In the genomic region with DNA sequence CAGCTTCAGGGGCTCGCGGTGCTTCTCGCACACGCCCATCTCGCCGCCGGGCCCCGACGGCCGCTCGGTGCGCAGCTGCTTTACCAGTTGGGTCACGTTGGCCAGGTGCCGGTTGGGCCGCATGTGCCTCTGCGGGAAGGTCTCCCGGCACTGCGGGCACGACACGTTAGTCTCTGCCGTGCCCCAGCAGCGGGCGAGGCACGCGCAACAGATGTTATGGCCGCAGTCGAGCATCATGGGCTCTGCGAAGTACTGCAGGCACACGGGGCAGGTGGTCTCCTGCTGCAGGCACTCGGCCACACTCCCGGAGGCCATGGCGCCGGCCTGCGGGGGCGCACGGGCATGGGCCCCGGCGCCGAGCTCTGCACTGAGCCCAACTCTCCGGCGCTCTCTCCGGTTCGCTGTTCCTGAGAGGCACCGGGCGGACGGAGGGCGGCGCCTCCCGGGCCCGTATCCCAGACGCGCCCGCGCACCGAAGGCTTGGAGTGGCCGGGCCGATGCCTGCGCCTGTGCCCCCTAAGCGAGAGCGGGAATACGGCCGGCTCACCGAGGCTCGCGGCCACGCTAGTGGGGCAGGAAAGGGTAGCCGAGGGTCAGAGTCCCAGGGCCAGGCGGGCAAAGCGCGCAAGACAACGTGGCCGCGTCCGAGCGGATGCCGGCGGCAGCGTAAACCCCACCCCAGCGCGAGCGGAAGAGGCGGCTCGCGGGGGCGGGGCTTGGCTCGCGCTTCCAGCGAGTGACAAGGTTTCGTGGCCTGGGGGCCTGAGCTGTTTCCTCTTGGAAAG, we compare ENCODE assay signal across 1 cellular context.
TF ChIP-seq lines count a peak whose summit lies in the region.

A gene with protein sequence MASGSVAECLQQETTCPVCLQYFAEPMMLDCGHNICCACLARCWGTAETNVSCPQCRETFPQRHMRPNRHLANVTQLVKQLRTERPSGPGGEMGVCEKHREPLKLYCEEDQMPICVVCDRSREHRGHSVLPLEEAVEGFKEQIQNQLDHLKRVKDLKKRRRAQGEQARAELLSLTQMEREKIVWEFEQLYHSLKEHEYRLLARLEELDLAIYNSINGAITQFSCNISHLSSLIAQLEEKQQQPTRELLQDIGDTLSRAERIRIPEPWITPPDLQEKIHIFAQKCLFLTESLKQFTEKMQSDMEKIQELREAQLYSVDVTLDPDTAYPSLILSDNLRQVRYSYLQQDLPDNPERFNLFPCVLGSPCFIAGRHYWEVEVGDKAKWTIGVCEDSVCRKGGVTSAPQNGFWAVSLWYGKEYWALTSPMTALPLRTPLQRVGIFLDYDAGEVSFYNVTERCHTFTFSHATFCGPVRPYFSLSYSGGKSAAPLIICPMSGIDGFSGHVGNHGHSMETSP (minus strand): TSS at position 668 of the 785 bp plus-strand sequence. CDS start 353 bp downstream, at position 315.

TF ChIP-seq in HepG2, 621 proteins besides CTCF, POLR2A, EP300 and RAD21 (continued from another document and continues in another):
- TF ChIP-seq, protein P1, sequence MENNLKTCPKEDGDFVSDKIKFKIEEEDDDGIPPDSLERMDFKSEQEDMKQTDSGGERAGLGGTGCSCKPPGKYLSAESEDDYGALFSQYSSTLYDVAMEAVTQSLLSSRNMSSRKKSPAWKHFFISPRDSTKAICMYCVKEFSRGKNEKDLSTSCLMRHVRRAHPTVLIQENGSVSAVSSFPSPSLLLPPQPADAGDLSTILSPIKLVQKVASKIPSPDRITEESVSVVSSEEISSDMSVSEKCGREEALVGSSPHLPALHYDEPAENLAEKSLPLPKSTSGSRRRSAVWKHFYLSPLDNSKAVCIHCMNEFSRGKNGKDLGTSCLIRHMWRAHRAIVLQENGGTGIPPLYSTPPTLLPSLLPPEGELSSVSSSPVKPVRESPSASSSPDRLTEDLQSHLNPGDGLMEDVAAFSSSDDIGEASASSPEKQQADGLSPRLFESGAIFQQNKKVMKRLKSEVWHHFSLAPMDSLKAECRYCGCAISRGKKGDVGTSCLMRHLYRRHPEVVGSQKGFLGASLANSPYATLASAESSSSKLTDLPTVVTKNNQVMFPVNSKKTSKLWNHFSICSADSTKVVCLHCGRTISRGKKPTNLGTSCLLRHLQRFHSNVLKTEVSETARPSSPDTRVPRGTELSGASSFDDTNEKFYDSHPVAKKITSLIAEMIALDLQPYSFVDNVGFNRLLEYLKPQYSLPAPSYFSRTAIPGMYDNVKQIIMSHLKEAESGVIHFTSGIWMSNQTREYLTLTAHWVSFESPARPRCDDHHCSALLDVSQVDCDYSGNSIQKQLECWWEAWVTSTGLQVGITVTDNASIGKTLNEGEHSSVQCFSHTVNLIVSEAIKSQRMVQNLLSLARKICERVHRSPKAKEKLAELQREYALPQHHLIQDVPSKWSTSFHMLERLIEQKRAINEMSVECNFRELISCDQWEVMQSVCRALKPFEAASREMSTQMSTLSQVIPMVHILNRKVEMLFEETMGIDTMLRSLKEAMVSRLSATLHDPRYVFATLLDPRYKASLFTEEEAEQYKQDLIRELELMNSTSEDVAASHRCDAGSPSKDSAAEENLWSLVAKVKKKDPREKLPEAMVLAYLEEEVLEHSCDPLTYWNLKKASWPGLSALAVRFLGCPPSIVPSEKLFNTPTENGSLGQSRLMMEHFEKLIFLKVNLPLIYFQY (CRISPR knock-in tag; IDR thresholded peaks at IDR 0.05; ENCODE audit: borderline replicate concordance) = no peak; the same call in 1 of the 2 replicates
- peak; percentile 97; the same call in 1 of the 2 replicates for TF ChIP-seq ZNF234 (CRISPR knock-in tag; conservative IDR thresholded peaks at IDR 0.05)
- TF ChIP-seq THYN1 (CRISPR knock-in tag; IDR thresholded peaks at IDR 0.05; ENCODE audit: borderline replicate concordance, low read depth) = no peak
- TF ChIP-seq CEBPB (IDR thresholded peaks at IDR 0.05; ENCODE audit: borderline replicate concordance, low read depth, low read length) = no peak
- TF ChIP-seq, protein P2, sequence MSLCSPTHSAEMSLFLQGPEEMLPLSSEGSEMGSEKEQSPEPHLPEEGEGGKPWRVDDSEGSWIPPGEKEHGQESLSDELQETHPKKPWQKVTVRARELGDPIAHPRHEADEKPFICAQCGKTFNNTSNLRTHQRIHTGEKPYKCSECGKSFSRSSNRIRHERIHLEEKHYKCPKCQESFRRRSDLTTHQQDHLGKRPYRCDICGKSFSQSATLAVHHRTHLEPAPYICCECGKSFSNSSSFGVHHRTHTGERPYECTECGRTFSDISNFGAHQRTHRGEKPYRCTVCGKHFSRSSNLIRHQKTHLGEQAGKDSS (CRISPR knock-in tag; IDR thresholded peaks at IDR 0.05; ENCODE audit: borderline replicate concordance, low read depth) = no peak; the same call in 1 of the 2 replicates
- TF ChIP-seq MXI1 (IDR thresholded peaks at IDR 0.05; ENCODE audit: borderline replicate concordance, low read depth, low read length) = peak; percentile 94; the same call in 1 of the 3 replicates
- TF ChIP-seq, protein P3, sequence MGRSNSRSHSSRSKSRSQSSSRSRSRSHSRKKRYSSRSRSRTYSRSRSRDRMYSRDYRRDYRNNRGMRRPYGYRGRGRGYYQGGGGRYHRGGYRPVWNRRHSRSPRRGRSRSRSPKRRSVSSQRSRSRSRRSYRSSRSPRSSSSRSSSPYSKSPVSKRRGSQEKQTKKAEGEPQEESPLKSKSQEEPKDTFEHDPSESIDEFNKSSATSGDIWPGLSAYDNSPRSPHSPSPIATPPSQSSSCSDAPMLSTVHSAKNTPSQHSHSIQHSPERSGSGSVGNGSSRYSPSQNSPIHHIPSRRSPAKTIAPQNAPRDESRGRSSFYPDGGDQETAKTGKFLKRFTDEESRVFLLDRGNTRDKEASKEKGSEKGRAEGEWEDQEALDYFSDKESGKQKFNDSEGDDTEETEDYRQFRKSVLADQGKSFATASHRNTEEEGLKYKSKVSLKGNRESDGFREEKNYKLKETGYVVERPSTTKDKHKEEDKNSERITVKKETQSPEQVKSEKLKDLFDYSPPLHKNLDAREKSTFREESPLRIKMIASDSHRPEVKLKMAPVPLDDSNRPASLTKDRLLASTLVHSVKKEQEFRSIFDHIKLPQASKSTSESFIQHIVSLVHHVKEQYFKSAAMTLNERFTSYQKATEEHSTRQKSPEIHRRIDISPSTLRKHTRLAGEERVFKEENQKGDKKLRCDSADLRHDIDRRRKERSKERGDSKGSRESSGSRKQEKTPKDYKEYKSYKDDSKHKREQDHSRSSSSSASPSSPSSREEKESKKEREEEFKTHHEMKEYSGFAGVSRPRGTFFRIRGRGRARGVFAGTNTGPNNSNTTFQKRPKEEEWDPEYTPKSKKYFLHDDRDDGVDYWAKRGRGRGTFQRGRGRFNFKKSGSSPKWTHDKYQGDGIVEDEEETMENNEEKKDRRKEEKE (IDR thresholded peaks at IDR 0.05) = no peak
- no peak for TF ChIP-seq ZNF577 (CRISPR knock-in tag; IDR thresholded peaks at IDR 0.05; ENCODE audit: borderline replicate concordance, low read depth)
- 0 out of 2 replicates have a peak, but pooled peaks have one; percentile 14 for TF ChIP-seq ZBTB21 (CRISPR knock-in tag; IDR thresholded peaks at IDR 0.05)
- TF ChIP-seq ZBTB3 (CRISPR knock-in tag; IDR thresholded peaks at IDR 0.05; ENCODE audit: borderline replicate concordance, low read depth) = 0 out of 2 replicates have a peak, but pooled peaks have one; percentile 53
- TF ChIP-seq JARID2 (CRISPR knock-in tag; IDR thresholded peaks at IDR 0.05; ENCODE audit: insufficient replicate concordance) = no peak
- TF ChIP-seq TRIM24 (CRISPR knock-in tag; IDR thresholded peaks at IDR 0.05) = no peak
- no peak; the same call in 1 of the 2 replicates for TF ChIP-seq STAT5B (CRISPR knock-in tag; IDR thresholded peaks at IDR 0.05)
- no peak; the same call in 1 of the 2 replicates for TF ChIP-seq ARNTL (CRISPR knock-in tag; IDR thresholded peaks at IDR 0.05)
- peak; percentile 18; the same call in 1 of the 2 replicates for TF ChIP-seq ZNF160 (CRISPR knock-in tag; IDR thresholded peaks at IDR 0.05)
- TF ChIP-seq ZNF543 (CRISPR knock-in tag; IDR thresholded peaks at IDR 0.05) = peak; percentile 91; the same call in 1 of the 2 replicates
- TF ChIP-seq RFX1 (IDR thresholded peaks at IDR 0.05) = no peak
- TF ChIP-seq, protein P4, sequence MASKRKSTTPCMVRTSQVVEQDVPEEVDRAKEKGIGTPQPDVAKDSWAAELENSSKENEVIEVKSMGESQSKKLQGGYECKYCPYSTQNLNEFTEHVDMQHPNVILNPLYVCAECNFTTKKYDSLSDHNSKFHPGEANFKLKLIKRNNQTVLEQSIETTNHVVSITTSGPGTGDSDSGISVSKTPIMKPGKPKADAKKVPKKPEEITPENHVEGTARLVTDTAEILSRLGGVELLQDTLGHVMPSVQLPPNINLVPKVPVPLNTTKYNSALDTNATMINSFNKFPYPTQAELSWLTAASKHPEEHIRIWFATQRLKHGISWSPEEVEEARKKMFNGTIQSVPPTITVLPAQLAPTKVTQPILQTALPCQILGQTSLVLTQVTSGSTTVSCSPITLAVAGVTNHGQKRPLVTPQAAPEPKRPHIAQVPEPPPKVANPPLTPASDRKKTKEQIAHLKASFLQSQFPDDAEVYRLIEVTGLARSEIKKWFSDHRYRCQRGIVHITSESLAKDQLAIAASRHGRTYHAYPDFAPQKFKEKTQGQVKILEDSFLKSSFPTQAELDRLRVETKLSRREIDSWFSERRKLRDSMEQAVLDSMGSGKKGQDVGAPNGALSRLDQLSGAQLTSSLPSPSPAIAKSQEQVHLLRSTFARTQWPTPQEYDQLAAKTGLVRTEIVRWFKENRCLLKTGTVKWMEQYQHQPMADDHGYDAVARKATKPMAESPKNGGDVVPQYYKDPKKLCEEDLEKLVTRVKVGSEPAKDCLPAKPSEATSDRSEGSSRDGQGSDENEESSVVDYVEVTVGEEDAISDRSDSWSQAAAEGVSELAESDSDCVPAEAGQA (IDR thresholded peaks at IDR 0.05; ENCODE audit: low read depth) = peak; percentile 63; the same call in 1 of the 2 replicates
- TF ChIP-seq, protein P4 (CRISPR knock-in tag; IDR thresholded peaks at IDR 0.05; ENCODE audit: borderline replicate concordance) = no peak; the same call in 1 of the 2 replicates
- TF ChIP-seq ZSCAN29 (CRISPR knock-in tag; conservative IDR thresholded peaks at IDR 0.05) = no peak; the same call in 1 of the 2 replicates
- TF ChIP-seq CENPX (CRISPR knock-in tag; IDR thresholded peaks at IDR 0.05) = no peak
- peak; percentile 75; the same call in 1 of the 2 replicates for TF ChIP-seq ZNF564 (CRISPR knock-in tag; IDR thresholded peaks at IDR 0.05)
- TF ChIP-seq ZNF337 (CRISPR knock-in tag; IDR thresholded peaks at IDR 0.05; ENCODE audit: borderline replicate concordance, low read depth) = peak; percentile 96; the same call in 1 of the 2 replicates
- peak; percentile 4; the same call in 1 of the 2 replicates for TF ChIP-seq ZSCAN30 (CRISPR knock-in tag; IDR thresholded peaks at IDR 0.05)
- TF ChIP-seq ZFP82 (CRISPR knock-in tag; IDR thresholded peaks at IDR 0.05; ENCODE audit: borderline replicate concordance) = peak; percentile 94
- peak; percentile 97 for TF ChIP-seq ZFY (CRISPR knock-in tag; IDR thresholded peaks at IDR 0.05)
- peak; percentile 65; the same call in 1 of the 2 replicates for TF ChIP-seq MIXL1 (CRISPR knock-in tag; IDR thresholded peaks at IDR 0.05)
- no peak for TF ChIP-seq ZFP41 (CRISPR knock-in tag; IDR thresholded peaks at IDR 0.05; ENCODE audit: borderline replicate concordance)
- TF ChIP-seq ZFP37 (CRISPR knock-in tag; IDR thresholded peaks at IDR 0.05; ENCODE audit: borderline replicate concordance) = peak; percentile 80; the same call in 1 of the 2 replicates
- TF ChIP-seq ZNF891 (CRISPR knock-in tag; IDR thresholded peaks at IDR 0.05) = peak; percentile 85
- TF ChIP-seq RFX3 (CRISPR knock-in tag; IDR thresholded peaks at IDR 0.05) = no peak
- TF ChIP-seq ZNF331 (CRISPR knock-in tag; IDR thresholded peaks at IDR 0.05) = peak; percentile 77
- no peak for TF ChIP-seq ZFP36 (IDR thresholded peaks at IDR 0.05; ENCODE audit: borderline replicate concordance, low read depth, low read length, partially characterized antibody)
- TF ChIP-seq CREM (IDR thresholded peaks at IDR 0.05) = peak; percentile 31; the same call in 1 of the 2 replicates
- no peak for TF ChIP-seq CREM (CRISPR knock-in tag; IDR thresholded peaks at IDR 0.05)
- TF ChIP-seq U2AF2 (IDR thresholded peaks at IDR 0.05; ENCODE audit: low read depth, low read length) = no peak
- TF ChIP-seq, protein P5, sequence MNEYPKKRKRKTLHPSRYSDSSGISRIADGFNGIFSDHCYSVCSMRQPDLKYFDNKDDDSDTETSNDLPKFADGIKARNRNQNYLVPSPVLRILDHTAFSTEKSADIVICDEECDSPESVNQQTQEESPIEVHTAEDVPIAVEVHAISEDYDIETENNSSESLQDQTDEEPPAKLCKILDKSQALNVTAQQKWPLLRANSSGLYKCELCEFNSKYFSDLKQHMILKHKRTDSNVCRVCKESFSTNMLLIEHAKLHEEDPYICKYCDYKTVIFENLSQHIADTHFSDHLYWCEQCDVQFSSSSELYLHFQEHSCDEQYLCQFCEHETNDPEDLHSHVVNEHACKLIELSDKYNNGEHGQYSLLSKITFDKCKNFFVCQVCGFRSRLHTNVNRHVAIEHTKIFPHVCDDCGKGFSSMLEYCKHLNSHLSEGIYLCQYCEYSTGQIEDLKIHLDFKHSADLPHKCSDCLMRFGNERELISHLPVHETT (CRISPR knock-in tag; conservative IDR thresholded peaks at IDR 0.05) = peak; percentile 87
- peak; percentile 72; the same call in 1 of the 2 replicates for TF ChIP-seq SIN3A (IDR thresholded peaks at IDR 0.05; ENCODE audit: borderline replicate concordance, low read depth, low read length)
- TF ChIP-seq ZNF446 (CRISPR knock-in tag; IDR thresholded peaks at IDR 0.05) = peak; percentile 88; the same call in 1 of the 2 replicates
